ENCODE assay signal across 23 cellular contexts in genomic region chr4:92071587-92071986, GRCh38.
DNase-seq lines count a peak whose midpoint lies in the region; ATAC-seq, FAIRE-seq and TF ChIP-seq lines count a peak whose summit lies in the region.
"Had no signal": no experiment of that assay in that cellular context is flagged by ENCODE, and none has a peak within 500 bp of the region (broad histone marks: within the 10 kb centered on the region; RNA-seq: fewer than 3 reads in every experiment).

No MANE protein-coding gene starts in this region.

- H3K4ac ChIP-seq in mesendoderm (ENCODE audit: low read depth, low read length) = no peak overlapping the region

- TF ChIP-seq POLR2A in A549 (IDR thresholded peaks at IDR 0.05; ENCODE audit: low read length) = no peak
- no peak for TF ChIP-seq POLR2A in K562 (conservative IDR thresholded peaks at IDR 0.05)

- H2AK5ac ChIP-seq in mesendoderm (ENCODE audit: low read length) = no peak overlapping the region

- H3K9ac ChIP-seq in K562 (ENCODE audit: insufficient read depth in 1 of 2, low read depth in 2 of 2, low read length in 2 of 2) (no peak overlapping the region), mesendoderm (ENCODE audit: low read length) (no peak overlapping the region)
- H3K9ac ChIP-seq: BLaER1 had no signal

- H3K4me1 ChIP-seq in A549 = no peaks in the 10 kb centered on the region
- no peaks in the 10 kb centered on the region for H3K4me1 ChIP-seq in K562 (replicated peaks in 1 of 2; ENCODE audit: control insufficient read depth in 2 of 2, insufficient read depth in 2 of 2, low read length in 2 of 2)
- no peaks in the 10 kb centered on the region for H3K4me1 ChIP-seq in mesendoderm (ENCODE audit: control insufficient read depth, low read depth, low read length)
- H3K4me1 ChIP-seq: BE2C, BLaER1 had no signal

- TF ChIP-seq CTCF in A549 (IDR thresholded peaks at IDR 0.05) (no peak), K562 (IDR thresholded peaks at IDR 0.05 in 2 of 3, conservative IDR thresholded peaks at IDR 0.05 in 1 of 3; ENCODE audit: insufficient read depth in 2 of 3, low read depth in 1 of 3, low read length in 3 of 3) (no peak)

- H3K18ac ChIP-seq in mesendoderm (ENCODE audit: low read length) = no peak overlapping the region

- H3K79me1 ChIP-seq in mesendoderm (ENCODE audit: low read length) = no peaks in the 10 kb centered on the region

- CTCF ChIA-PET in A549 (lab: Yijun Ruan, JAX) (no interaction called here), K562 (lab: Yijun Ruan, JAX; ENCODE audit: low intra/inter-chr PET ratio) (no interaction called here)

- no peak overlapping the region for H4K5ac ChIP-seq in mesendoderm (ENCODE audit: low read length)

- in situ Hi-C loops in K562 (cut with MboI) = no loop called here

- no peak overlapping the region for H4K8ac ChIP-seq in mesendoderm (ENCODE audit: low read depth, low read length)

- no peaks in the 10 kb centered on the region for H3K27me3 ChIP-seq in K562 (ENCODE audit: control insufficient read depth in 2 of 2, insufficient read depth in 2 of 2, low read length in 2 of 2)
- no peaks in the 10 kb centered on the region for H3K27me3 ChIP-seq in mesendoderm (ENCODE audit: insufficient read depth, low read length, poor library complexity)
- H3K27me3 ChIP-seq: BE2C, BLaER1 had no signal

- H3K9me3 ChIP-seq in A549 = no peaks in the 10 kb centered on the region
- no peaks in the 10 kb centered on the region for H3K9me3 ChIP-seq in K562 (replicated peaks; ENCODE audit: control insufficient read depth, insufficient read depth, low read depth, low read length)
- H3K9me3 ChIP-seq: BE2C had no signal

- DNase-seq in A549 (ENCODE audit: low read depth in 1 of 2, low spot score in 1 of 2) = no peak
- DNase-seq in K562 (ENCODE audit: extremely low read depth in 1 of 4, low spot score in 3 of 4) = no peak
- DNase-seq in mesendoderm = peak; percentile 8
- no peak for DNase-seq in nucleus accumbens (lab: John Stamatoyannopoulos, UW)
- no peak for DNase-seq in NCI-H510A treated with DMSO at 0.1 percent for 48 hours (lab: John Stamatoyannopoulos, UW)
- DNase-seq: ACHN; BE2C; C1 segment of cervical spinal cord; CD4-positive, CD25-positive, alpha-beta regulatory T cell; CD8-positive, alpha-beta memory T cell; COR-L47; DMS 273 treated with DMSO at 0.1 percent for 48 hours; DMS153; DMS53; DMS79; DND-41; EL; GDM1 had no signal

- no peak overlapping the region for H3K27ac ChIP-seq in A549
- H3K27ac ChIP-seq in K562 (ENCODE audit: extremely low read depth, low read depth, low read length) = no peak overlapping the region
- H3K27ac ChIP-seq in mesendoderm (ENCODE audit: low read depth, low read length) = no peak overlapping the region
- H3K27ac ChIP-seq: 22Rv1, BLaER1 had no signal

- no peak overlapping the region for H2BK120ac ChIP-seq in mesendoderm (ENCODE audit: low read depth, low read length)

- WGBS in A549 (ENCODE audit: missing lambda C conversion rate) = 90% methylated on average over 1 of the region's 1 CpG
- 33% methylated on average over 1 of the region's 1 CpG for WGBS in K562 (ENCODE audit: insufficient coverage, low coverage, missing lambda C conversion rate)
- WGBS in mesendoderm (ENCODE audit: extremely low coverage, insufficient coverage, low lambda C conversion rate) = no CpG with 5 or more reads among the region's 1 CpG

- H2BK5ac ChIP-seq in mesendoderm (ENCODE audit: low read length) = no peak overlapping the region

- H2AFZ ChIP-seq in K562 (ENCODE audit: low read depth, low read length) = no peak overlapping the region

- no peak overlapping the region for H3K23ac ChIP-seq in mesendoderm (ENCODE audit: low read length)

- POLR2A ChIA-PET in A549 (lab: Yijun Ruan, JAX) = no interaction called here
- POLR2A ChIA-PET in K562 (lab: Yijun Ruan, JAX) = no interaction called here

- intact Hi-C loops in K562 (cut with micrococcal nuclease) = no loop called here

- no TSS peak for BruUV-seq in K562 (replicated peaks; lab: Mats Ljungman, UMichigan)

- H4K20me1 ChIP-seq in K562 (replicated peaks; ENCODE audit: control insufficient read depth, insufficient read depth, low read length) = no peaks in the 10 kb centered on the region
- H4K20me1 ChIP-seq: BLaER1 had no signal

- no peaks in the 10 kb centered on the region for H3K9me1 ChIP-seq in K562 (ENCODE audit: control insufficient read depth, insufficient read depth, low read length)

- H3K79me2 ChIP-seq in K562 (ENCODE audit: control insufficient read depth, insufficient read depth, low read length) = no peaks in the 10 kb centered on the region
- H3K79me2 ChIP-seq in mesendoderm (ENCODE audit: control insufficient read depth, insufficient read depth, low read length) = no peaks in the 10 kb centered on the region

- no peak overlapping the region for H3K4me3 ChIP-seq in A549
- no peak overlapping the region for H3K4me3 ChIP-seq in K562
- no peak overlapping the region for H3K4me3 ChIP-seq in mesendoderm (ENCODE audit: low read length)
- H3K4me3 ChIP-seq: BLaER1, GM12878 had no signal

- H3K56ac ChIP-seq in mesendoderm (ENCODE audit: low read length) = no peak overlapping the region

- no peak for TF ChIP-seq RAD21 in A549 (conservative IDR thresholded peaks at IDR 0.05 in 1 of 2, IDR thresholded peaks at IDR 0.05 in 1 of 2)
- TF ChIP-seq RAD21 in K562 (CRISPR knock-in tag; conservative IDR thresholded peaks at IDR 0.05 in 1 of 2, IDR thresholded peaks at IDR 0.05 in 1 of 2) = no peak

- H3K4me2 ChIP-seq in A549 (no peak overlapping the region), K562 (ENCODE audit: insufficient read depth, low read length) (no peak overlapping the region), mesendoderm (ENCODE audit: low read length) (no peak overlapping the region)
- H3K4me2 ChIP-seq: BLaER1 had no signal

- TF ChIP-seq EP300 in A549 (IDR thresholded peaks at IDR 0.05) (no peak), K562 (IDR thresholded peaks at IDR 0.05; ENCODE audit: low read length) (no peak)

- no peak overlapping the region for H2BK15ac ChIP-seq in mesendoderm (replicated peaks; ENCODE audit: low read depth)

- FAIRE-seq in A549 (lab: Jason Lieb, UNC) (no peak), K562 (lab: Jason Lieb, UNC) (no peak)
- FAIRE-seq: GM12878, GM12892, GM18507 had no signal

- ATAC-seq in A549 = no peak
- no peak for ATAC-seq in K562
- ATAC-seq: GM12878 had no signal

- H3K36me3 ChIP-seq in K562 (ENCODE audit: control insufficient read depth, insufficient read depth, low read length) (no peaks in the 10 kb centered on the region), mesendoderm (ENCODE audit: control insufficient read depth, insufficient read depth, low read length) (no peaks in the 10 kb centered on the region)
- H3K36me3 ChIP-seq: BE2C, BLaER1 had no signal

TF ChIP-seq in A549, 52 proteins besides CTCF, POLR2A, EP300 and RAD21:
- TF ChIP-seq ZFP36 (IDR thresholded peaks at IDR 0.05; ENCODE audit: borderline replicate concordance, partially characterized antibody) = peak; percentile 40
- TF ChIP-seq CHD4 (IDR thresholded peaks at IDR 0.05; ENCODE audit: borderline replicate concordance) = no peak

TF ChIP-seq in K562, 482 proteins besides CTCF, POLR2A, EP300 and RAD21:
- TF ChIP-seq ZNF830 (CRISPR knock-in tag; IDR thresholded peaks at IDR 0.05) = no peak
- 0 out of 2 replicates have a peak, but pooled peaks have one; percentile 14 for TF ChIP-seq CEBPZ (IDR thresholded peaks at IDR 0.05; ENCODE audit: borderline replicate concordance, low read depth, low read length)

Comparison
In these comparisons a context has a peak if more than half of its experiments do, and no peak if none do; other contexts are left out.
1. Of the 35 proteins assayed by ChIP-seq in both K562 and A549: peak only in K562: none; only in A549: ZFP36; in both: none; in neither: 34.